Comparison of ENCODE assay signal across 9 cellular contexts in genomic region chr16:5604770-5605169, GRCh38.
DNase-seq lines count a peak whose midpoint lies in the region; ATAC-seq and TF ChIP-seq lines count a peak whose summit lies in the region.
"Had no signal": no experiment of that assay in that cellular context is flagged by ENCODE, and none has a peak within 500 bp of the region (broad histone marks: within the 10 kb centered on the region; RNA-seq: fewer than 3 reads in every experiment).

No MANE protein-coding gene starts in this region.

- peak; percentile 20; the same call in 1 of the 2 replicates for TF ChIP-seq CTCF in HFFc6 (IDR thresholded peaks at IDR 0.05)
- no peak for TF ChIP-seq CTCF in ovary (IDR thresholded peaks at IDR 0.05)

- H3K4me1 ChIP-seq in ovary (ENCODE audit: insufficient read depth), result no peaks in the 10 kb centered on the region

- DNase-seq in CD1c-positive myeloid dendritic cell (ENCODE audit: extremely low spot score) (peak; percentile 73), HFFc6 (no peak), RPMI7951 (ENCODE audit: low read depth) (peak; percentile 15), left lobe of liver (ENCODE audit: low spot score) (no peak), ovary (no peak), Right ventricle myocardium inferior (ENCODE audit: missing footprints) (no peak)
- DNase-seq: activated T-cell treated with anti-CD3 and anti-CD28 coated beads, Interleukin-2, amount 50 U/mL, for 48 hours had no signal

- H3K4me1 Mint-ChIP-seq in HFFc6 (ENCODE audit: low read depth), result no peaks in the 10 kb centered on the region

- H3K27ac ChIP-seq in ovary, result no peak overlapping the region

- H3K27me3 ChIP-seq in ovary, result no peaks in the 10 kb centered on the region

- no peak overlapping the region for H3K27ac Mint-ChIP-seq in HFFc6

- H3K9me3 Mint-ChIP-seq in HFFc6, result peaks cover 10% of the 10 kb centered on the region

- no peaks in the 10 kb centered on the region for H3K36me3 ChIP-seq in ovary

- ATAC-seq in left lobe of liver (peak; percentile 69), GM18867 (IDR thresholded peaks at IDR 0.05; ENCODE audit: unreplicated experiment) (no peak), GM21576 (IDR thresholded peaks at IDR 0.05; ENCODE audit: unreplicated experiment) (no peak), Right ventricle myocardium inferior (no peak)

- H3K4me3 Mint-ChIP-seq in HFFc6, result no peak overlapping the region

- H3K4me3 ChIP-seq in ovary, result no peak overlapping the region

- WGBS in ovary, 3 donors, result 26 to 46% (median 36%) methylated on average over 8 of the region's 8 CpGs

- no peaks in the 10 kb centered on the region for H3K27me3 Mint-ChIP-seq in HFFc6 (ENCODE audit: insufficient read depth)

- no peak for TF ChIP-seq POLR2A in ovary (IDR thresholded peaks at IDR 0.05)

- no peaks in the 10 kb centered on the region; the same call in 1 of the 2 replicates for H3K36me3 Mint-ChIP-seq in HFFc6 (ENCODE audit: low read depth)

- intact Hi-C loops in ovary (cut with DNase I) (no loop called here), Right ventricle myocardium inferior (cut with DNase I) (no loop called here)

- no peak for TF ChIP-seq EP300 in ovary (IDR thresholded peaks at IDR 0.05)

- H3K9me3 ChIP-seq in ovary, result no peaks in the 10 kb centered on the region

Comparison
In these comparisons a context has a peak if more than half of its experiments do, and no peak if none do; other contexts are left out.
1. DNase-seq: peak in CD1c-positive myeloid dendritic cell (single experiment) and RPMI7951 (single experiment); none in HFFc6 (single experiment), left lobe of liver (single experiment), ovary (0 of 5) and Right ventricle myocardium inferior (single experiment).